8 cellular contexts compared by ENCODE assay signal in the genomic region with DNA sequence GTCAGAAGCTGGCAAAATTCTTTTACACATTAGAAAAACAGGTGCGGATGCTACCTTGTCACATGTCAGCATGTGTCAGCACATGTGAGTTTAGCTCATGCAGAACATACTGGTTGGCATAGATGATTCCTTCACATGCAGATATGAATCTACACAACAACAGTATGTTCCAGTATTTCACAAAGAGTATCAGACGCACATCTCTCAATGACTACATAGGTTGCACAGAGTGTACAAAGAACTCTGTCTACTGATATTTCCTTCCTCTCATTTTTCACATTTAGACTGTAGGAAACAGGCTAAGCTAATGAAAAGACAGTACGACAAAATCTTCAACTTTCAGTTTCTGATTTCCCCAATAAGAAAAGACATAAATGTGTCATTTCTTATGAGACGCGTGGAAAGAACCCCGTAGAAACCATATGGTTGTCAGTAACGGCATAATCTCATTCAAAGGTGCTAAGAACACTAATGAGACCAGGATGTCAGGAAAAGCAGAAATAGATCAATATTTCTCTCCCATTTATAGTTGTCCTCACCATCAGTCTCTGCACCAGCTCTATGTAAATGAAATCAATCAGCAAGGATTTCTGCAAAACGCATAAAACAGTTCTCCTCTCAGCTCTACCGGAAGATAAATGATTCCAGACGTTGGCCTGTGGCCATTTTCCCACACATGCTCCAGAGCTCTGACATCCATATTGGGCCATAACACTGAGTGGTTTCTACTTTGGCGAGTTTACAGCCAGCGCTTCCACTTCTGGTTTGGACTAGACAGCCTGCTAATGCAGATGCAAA.
DNase-seq lines count a peak whose midpoint lies in the region; ATAC-seq and TF ChIP-seq lines count a peak whose summit lies in the region.

No MANE protein-coding gene starts in this region.

- 19% methylated on average over 12 of the region's 12 CpGs for WGBS in SK-N-SH (ENCODE audit: low lambda C conversion rate)
- 25 to 29% methylated on average over 12 of the region's 12 CpGs for WGBS in heart right ventricle, 2 donors

- H3K36me3 Mint-ChIP-seq in neural progenitor cell = no peaks in the 10 kb centered on the region

- H4K20me1 ChIP-seq in SK-N-SH (ENCODE audit: insufficient read depth) (no peaks in the 10 kb centered on the region), neural progenitor cell (ENCODE audit: low read depth) (no peaks in the 10 kb centered on the region)

- ATAC-seq in GM18907 (IDR thresholded peaks at IDR 0.05; ENCODE audit: unreplicated experiment) (peak; percentile 41), heart right ventricle (peak; percentile 73 to 89 (median 82)), HG03196 (IDR thresholded peaks at IDR 0.05; ENCODE audit: unreplicated experiment) (no peak)

- TF ChIP-seq CTCF in SK-N-SH (IDR thresholded peaks at IDR 0.05) (no peak), heart right ventricle (IDR thresholded peaks at IDR 0.05) (no peak), neural progenitor cell (IDR thresholded peaks at IDR 0.05) (no peak)

- no peaks in the 10 kb centered on the region for H3K9me2 ChIP-seq in SK-N-SH

- DNase-seq in SK-N-SH (peak; percentile 63), heart right ventricle (peak; percentile 50 to 87), stromal cell of bone marrow (ENCODE audit: low read depth) (peak; percentile 96), neural progenitor cell (ENCODE audit: low spot score) (no peak), NCI-H526 treated with DMSO at 0.1 percent for 48 hours (lab: John Stamatoyannopoulos, UW) (no peak), NCI-H2227 treated with DMSO at 0.1 percent for 48 hours (lab: John Stamatoyannopoulos, UW) (no peak)

- H3K79me2 ChIP-seq in SK-N-SH (ENCODE audit: insufficient read depth) (peaks cover 89% of the 10 kb centered on the region), neural progenitor cell (ENCODE audit: low read depth) (no peaks in the 10 kb centered on the region)

- H3K4me2 ChIP-seq in SK-N-SH = peak overlapping the region; percentile 81
- no peak overlapping the region for H3K4me2 ChIP-seq in neural progenitor cell

- TF ChIP-seq EP300 in SK-N-SH (IDR thresholded peaks at IDR 0.05; ENCODE audit: borderline replicate concordance in 1 of 2, low read depth in 1 of 2, low read length in 1 of 2) = peak; percentile 27 to 85; a peak in 3 of 4 replicates

- H3K27me3 ChIP-seq in SK-N-SH (ENCODE audit: insufficient read depth) (no peaks in the 10 kb centered on the region), heart right ventricle (no peaks in the 10 kb centered on the region), neural progenitor cell (no peaks in the 10 kb centered on the region)

- peaks cover 2% of the 10 kb centered on the region for H3K27me3 Mint-ChIP-seq in neural progenitor cell (ENCODE audit: insufficient read depth, low read depth)

- H3K4me1 Mint-ChIP-seq in neural progenitor cell = peaks cover 23% of the 10 kb centered on the region

- H3K36me3 ChIP-seq in SK-N-SH (replicated peaks in 1 of 2; ENCODE audit: control insufficient read depth in 1 of 2, insufficient read depth in 2 of 2, low read length in 1 of 2) (no peaks in the 10 kb centered on the region), heart right ventricle (no peaks in the 10 kb centered on the region), neural progenitor cell (no peaks in the 10 kb centered on the region)

- peaks cover 31 to 44% of the 10 kb centered on the region in 2 experiments for H3K4me1 ChIP-seq in SK-N-SH (ENCODE audit: control insufficient read depth in 1 of 2, insufficient read depth in 2 of 2, low read depth in 1 of 2, low read length in 1 of 2)
- H3K4me1 ChIP-seq in heart right ventricle = peaks cover 27 to 99% (median 82%) of the 10 kb centered on the region in 9 donors
- peaks cover 6% of the 10 kb centered on the region for H3K4me1 ChIP-seq in neural progenitor cell

- H3F3A ChIP-seq in SK-N-SH (replicated peaks; ENCODE audit: insufficient read depth) = peaks cover 13% of the 10 kb centered on the region
- no peaks in the 10 kb centered on the region for H3F3A ChIP-seq in neural progenitor cell (ENCODE audit: low read depth)

- H3K27ac ChIP-seq in SK-N-SH (ENCODE audit: low read depth in 2 of 2, low read length in 1 of 2) = peak overlapping the region; percentile 94 to 99
- H3K27ac ChIP-seq in heart right ventricle = peak overlapping the region; percentile 54 to 87 (median 80)
- H3K27ac ChIP-seq in neural progenitor cell = no peak overlapping the region

- peak; percentile 38 for TF ChIP-seq RAD21 in SK-N-SH (IDR thresholded peaks at IDR 0.05; ENCODE audit: low read length)

- H3K4me3 ChIP-seq in SK-N-SH (ENCODE audit: low read depth in 2 of 2, low read length in 1 of 2) (peak overlapping the region; percentile 51 to 56), heart right ventricle (peak overlapping the region in 9 of 10 donors; percentile 21 to 54 (median 44)), neural progenitor cell (no peak overlapping the region)

- peak overlapping the region; percentile 12; the same call in 1 of the 2 replicates for H2AFZ ChIP-seq in SK-N-SH (ENCODE audit: low read depth)
- no peak overlapping the region for H2AFZ ChIP-seq in neural progenitor cell (replicated peaks)

- intact Hi-C loops in heart right ventricle (cut with DNase I) = loop anchor here in 3 of 10 donors (5.0 to 10.0 kb wide), 4 partner anchors 37 to 338 kb away; a partner anchor contains a TSS

- H3K9me3 Mint-ChIP-seq in neural progenitor cell = no peaks in the 10 kb centered on the region

- no peak overlapping the region for H3K4me3 Mint-ChIP-seq in neural progenitor cell

- H3K9me3 ChIP-seq in SK-N-SH (no peaks in the 10 kb centered on the region), heart right ventricle (no peaks in the 10 kb centered on the region), neural progenitor cell (ENCODE audit: low read depth) (no peaks in the 10 kb centered on the region)

- H3K9ac ChIP-seq in SK-N-SH (peak overlapping the region; percentile 66; the same call in 1 of the 2 replicates), neural progenitor cell (no peak overlapping the region)

- POLR2A ChIA-PET in SK-N-SH (lab: Yijun Ruan, JAX) = interaction anchor here (1.0 to 2.4 kb wide), 3 partner anchors 10 to 16 kb away, joined by 3 to 9 read pairs (median 7); no protein-coding TSS in a partner anchor

- H3K27ac Mint-ChIP-seq in neural progenitor cell = no peak overlapping the region

- CTCF ChIA-PET in SK-N-SH (lab: Yijun Ruan, JAX) = interaction anchor here (0.6 to 1.5 kb wide), 6 partner anchors 10 to 554 kb away, joined by 3 to 4 read pairs (median 3); no protein-coding TSS in a partner anchor

TF ChIP-seq in SK-N-SH, 30 proteins besides CTCF, POLR2A, EP300 and RAD21 (continues in another document):
- TF ChIP-seq YY1 (IDR thresholded peaks at IDR 0.05; ENCODE audit: low read depth) (peak; percentile 80; the same call in 1 of the 2 replicates), CHD2 (IDR thresholded peaks at IDR 0.05; ENCODE audit: low read length, partially characterized antibody) (peak; percentile 73), RFX5 (IDR thresholded peaks at IDR 0.05; ENCODE audit: low read length) (no peak)
- TF ChIP-seq, protein P1, sequence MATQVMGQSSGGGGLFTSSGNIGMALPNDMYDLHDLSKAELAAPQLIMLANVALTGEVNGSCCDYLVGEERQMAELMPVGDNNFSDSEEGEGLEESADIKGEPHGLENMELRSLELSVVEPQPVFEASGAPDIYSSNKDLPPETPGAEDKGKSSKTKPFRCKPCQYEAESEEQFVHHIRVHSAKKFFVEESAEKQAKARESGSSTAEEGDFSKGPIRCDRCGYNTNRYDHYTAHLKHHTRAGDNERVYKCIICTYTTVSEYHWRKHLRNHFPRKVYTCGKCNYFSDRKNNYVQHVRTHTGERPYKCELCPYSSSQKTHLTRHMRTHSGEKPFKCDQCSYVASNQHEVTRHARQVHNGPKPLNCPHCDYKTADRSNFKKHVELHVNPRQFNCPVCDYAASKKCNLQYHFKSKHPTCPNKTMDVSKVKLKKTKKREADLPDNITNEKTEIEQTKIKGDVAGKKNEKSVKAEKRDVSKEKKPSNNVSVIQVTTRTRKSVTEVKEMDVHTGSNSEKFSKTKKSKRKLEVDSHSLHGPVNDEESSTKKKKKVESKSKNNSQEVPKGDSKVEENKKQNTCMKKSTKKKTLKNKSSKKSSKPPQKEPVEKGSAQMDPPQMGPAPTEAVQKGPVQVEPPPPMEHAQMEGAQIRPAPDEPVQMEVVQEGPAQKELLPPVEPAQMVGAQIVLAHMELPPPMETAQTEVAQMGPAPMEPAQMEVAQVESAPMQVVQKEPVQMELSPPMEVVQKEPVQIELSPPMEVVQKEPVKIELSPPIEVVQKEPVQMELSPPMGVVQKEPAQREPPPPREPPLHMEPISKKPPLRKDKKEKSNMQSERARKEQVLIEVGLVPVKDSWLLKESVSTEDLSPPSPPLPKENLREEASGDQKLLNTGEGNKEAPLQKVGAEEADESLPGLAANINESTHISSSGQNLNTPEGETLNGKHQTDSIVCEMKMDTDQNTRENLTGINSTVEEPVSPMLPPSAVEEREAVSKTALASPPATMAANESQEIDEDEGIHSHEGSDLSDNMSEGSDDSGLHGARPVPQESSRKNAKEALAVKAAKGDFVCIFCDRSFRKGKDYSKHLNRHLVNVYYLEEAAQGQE (IDR thresholded peaks at IDR 0.05; ENCODE audit: low read depth, low read length) = no peak
- TF ChIP-seq, protein P2, sequence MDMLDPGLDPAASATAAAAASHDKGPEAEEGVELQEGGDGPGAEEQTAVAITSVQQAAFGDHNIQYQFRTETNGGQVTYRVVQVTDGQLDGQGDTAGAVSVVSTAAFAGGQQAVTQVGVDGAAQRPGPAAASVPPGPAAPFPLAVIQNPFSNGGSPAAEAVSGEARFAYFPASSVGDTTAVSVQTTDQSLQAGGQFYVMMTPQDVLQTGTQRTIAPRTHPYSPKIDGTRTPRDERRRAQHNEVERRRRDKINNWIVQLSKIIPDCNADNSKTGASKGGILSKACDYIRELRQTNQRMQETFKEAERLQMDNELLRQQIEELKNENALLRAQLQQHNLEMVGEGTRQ (IDR thresholded peaks at IDR 0.05; ENCODE audit: borderline replicate concordance, low read depth, low read length) = no peak
- TF ChIP-seq, protein P3, sequence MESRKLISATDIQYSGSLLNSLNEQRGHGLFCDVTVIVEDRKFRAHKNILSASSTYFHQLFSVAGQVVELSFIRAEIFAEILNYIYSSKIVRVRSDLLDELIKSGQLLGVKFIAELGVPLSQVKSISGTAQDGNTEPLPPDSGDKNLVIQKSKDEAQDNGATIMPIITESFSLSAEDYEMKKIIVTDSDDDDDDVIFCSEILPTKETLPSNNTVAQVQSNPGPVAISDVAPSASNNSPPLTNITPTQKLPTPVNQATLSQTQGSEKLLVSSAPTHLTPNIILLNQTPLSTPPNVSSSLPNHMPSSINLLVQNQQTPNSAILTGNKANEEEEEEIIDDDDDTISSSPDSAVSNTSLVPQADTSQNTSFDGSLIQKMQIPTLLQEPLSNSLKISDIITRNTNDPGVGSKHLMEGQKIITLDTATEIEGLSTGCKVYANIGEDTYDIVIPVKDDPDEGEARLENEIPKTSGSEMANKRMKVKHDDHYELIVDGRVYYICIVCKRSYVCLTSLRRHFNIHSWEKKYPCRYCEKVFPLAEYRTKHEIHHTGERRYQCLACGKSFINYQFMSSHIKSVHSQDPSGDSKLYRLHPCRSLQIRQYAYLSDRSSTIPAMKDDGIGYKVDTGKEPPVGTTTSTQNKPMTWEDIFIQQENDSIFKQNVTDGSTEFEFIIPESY (IDR thresholded peaks at IDR 0.05; ENCODE audit: borderline replicate concordance, low read depth) = no peak

Comparison
In these comparisons a context has a peak if more than half of its experiments do, and no peak if none do; other contexts are left out.
1. DNase-seq: peak in SK-N-SH (single experiment), heart right ventricle (2 of 2) and stromal cell of bone marrow (single experiment); none in neural progenitor cell (single experiment), NCI-H526 treated with DMSO at 0.1 percent for 48 hours (single experiment) and NCI-H2227 treated with DMSO at 0.1 percent for 48 hours (single experiment).